In genomic region chr1:245211035-245211749, GRCh38 we compare ENCODE assay signal across 2 cellular contexts.
TF ChIP-seq lines count a peak whose summit lies in the region.

No MANE protein-coding gene starts in this region.

TF ChIP-seq in HepG2, 621 proteins besides CTCF, POLR2A, EP300 and RAD21:
- TF ChIP-seq ZSCAN22 (CRISPR knock-in tag; IDR thresholded peaks at IDR 0.05) = no peak
- peak; percentile 64; the same call in 1 of the 2 replicates for TF ChIP-seq ZNF121 (CRISPR knock-in tag; IDR thresholded peaks at IDR 0.05)

TF ChIP-seq in H1, 55 proteins besides CTCF, POLR2A, EP300 and RAD21:
- TF ChIP-seq TEAD4 (IDR thresholded peaks at IDR 0.05; ENCODE audit: low read depth, low read length) (no peak), NRF1 (IDR thresholded peaks at IDR 0.05; ENCODE audit: low read depth, low read length) (no peak), KDM1A (IDR thresholded peaks at IDR 0.05; ENCODE audit: borderline replicate concordance, low read length) (0 out of 2 replicates have a peak, but pooled peaks have one; percentile 46), HDAC2 (IDR thresholded peaks at IDR 0.05; ENCODE audit: borderline replicate concordance in 1 of 2, low read depth in 2 of 2, low read length in 2 of 2) (0 out of 4 replicates have a peak, but pooled peaks of 1 of the 2 experiments have one; percentile 22)
